15 cellular contexts compared by ENCODE assay signal in the genomic region with DNA sequence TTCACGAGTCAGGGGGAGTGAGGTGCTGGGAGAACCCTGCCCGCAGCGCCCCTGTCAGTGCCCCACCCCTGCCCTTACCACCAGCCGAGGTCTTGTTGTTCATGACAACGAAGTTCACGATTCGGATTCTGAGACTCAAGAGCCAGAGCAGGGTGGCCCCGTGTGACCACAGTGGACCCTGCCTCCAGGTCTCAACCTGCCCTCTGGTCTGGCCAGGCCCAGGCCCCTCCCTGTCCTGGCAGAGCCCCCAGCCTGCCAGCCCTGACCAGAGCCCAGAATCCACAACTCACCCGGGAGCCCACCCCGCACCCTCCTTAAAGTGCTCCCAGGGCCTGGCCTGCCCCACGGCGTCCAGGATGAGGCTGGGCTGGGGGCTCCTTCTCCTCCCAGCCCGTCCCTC. TPM values are rescaled to one million over a fixed set of nuclear protein-coding genes. Genes with fewer than 3 reads are reported as not detected.
DNase-seq lines count a peak whose midpoint lies in the region; ATAC-seq and TF ChIP-seq lines count a peak whose summit lies in the region.
"Had no signal": no experiment of that assay in that cellular context is flagged by ENCODE, and none has a peak within 500 bp of the region (broad histone marks: within the 10 kb centered on the region; RNA-seq: fewer than 3 reads in every experiment).

No MANE protein-coding gene starts in this region.

- no peaks in the 10 kb centered on the region for H3K9me3 Mint-ChIP-seq in stimulated activated memory B cell treated with anti-CD40 and anti-IgM and Interleukin-4, amounts not matched to agents 10 μg/mL and 1 μg/mL and 100 μg/mL, for 72 hours
- no peaks in the 10 kb centered on the region for H3K9me3 Mint-ChIP-seq in activated T-cell treated with anti-CD3 and anti-CD28 coated beads, Interleukin-2, amount 50 U/mL, for 72 hours
- H3K9me3 Mint-ChIP-seq: CD4-positive, alpha-beta T cell had no signal

- H3K36me3 ChIP-seq in SK-N-SH (replicated peaks in 1 of 2; ENCODE audit: control insufficient read depth in 1 of 2, insufficient read depth in 2 of 2, low read length in 1 of 2) (no peaks in the 10 kb centered on the region), Panc1 (ENCODE audit: control insufficient read depth, insufficient read depth, low read length) (no peaks in the 10 kb centered on the region)

- WGBS in SK-N-SH (ENCODE audit: low lambda C conversion rate), result 90% methylated on average over 3 of the region's 13 CpGs
- WGBS in right cardiac atrium, result 90% methylated on average over 13 of the region's 13 CpGs

- no peak overlapping the region for H3K4me3 ChIP-seq in SK-N-SH (ENCODE audit: low read depth in 2 of 2, low read length in 1 of 2)
- no peak overlapping the region for H3K4me3 ChIP-seq in right cardiac atrium (ENCODE audit: low read length)
- H3K4me3 ChIP-seq in Panc1 (ENCODE audit: low read depth in 2 of 2, low read length in 2 of 2), result no peak overlapping the region
- H3K4me3 ChIP-seq: A549 had no signal

- CTCF ChIA-PET in SK-N-SH (lab: Yijun Ruan, JAX), result no interaction called here
- CTCF ChIA-PET in Panc1 (lab: Charles Lee), result no interaction called here

- TSS peak; percentile 67 for BruUV-seq in Panc1 (replicated peaks; lab: Mats Ljungman, UMichigan)

- no peak overlapping the region for H3K4me2 ChIP-seq in SK-N-SH
- H3K4me2 ChIP-seq: A549 had no signal

- no peaks in the 10 kb centered on the region for H3F3A ChIP-seq in SK-N-SH (replicated peaks; ENCODE audit: insufficient read depth)

- H3K79me2 ChIP-seq in SK-N-SH (ENCODE audit: insufficient read depth), result no peaks in the 10 kb centered on the region

- TF ChIP-seq CTCF in SK-N-SH (IDR thresholded peaks at IDR 0.05) (no peak), Panc1 (IDR thresholded peaks at IDR 0.05) (no peak)

- peaks cover 5% of the 10 kb centered on the region for H3K4me1 Mint-ChIP-seq in stimulated activated memory B cell treated with anti-CD40 and anti-IgM and Interleukin-4, amounts not matched to agents 10 μg/mL and 1 μg/mL and 100 μg/mL, for 72 hours
- H3K4me1 Mint-ChIP-seq in activated T-cell treated with anti-CD3 and anti-CD28 coated beads, Interleukin-2, amount 50 U/mL, for 72 hours (ENCODE audit: low read depth), result no peaks in the 10 kb centered on the region

- no peak for ATAC-seq in SK-N-SH treated with all-trans-retinoic acid at 6 μM for 48 hours
- ATAC-seq in right cardiac atrium, result no peak
- ATAC-seq in Right ventricle myocardium superior (ENCODE audit: poor library complexity), result no peak
- peak; percentile 4; the same call in 1 of the 2 replicates for ATAC-seq in Panc1
- ATAC-seq in stimulated activated memory B cell treated with anti-CD40 and anti-IgM and Interleukin-4, amounts not matched to agents 10 μg/mL and 1 μg/mL and 100 μg/mL, for 72 hours, result peak; percentile 39
- no peak for ATAC-seq in activated T-cell treated with anti-CD3 and anti-CD28 coated beads, Interleukin-2, amount 50 U/mL, for 72 hours (replicated peaks in 1 of 2)

- no peak for TF ChIP-seq EP300 in SK-N-SH (IDR thresholded peaks at IDR 0.05; ENCODE audit: borderline replicate concordance in 1 of 2, low read depth in 1 of 2, low read length in 1 of 2)

- no peaks in the 10 kb centered on the region for H4K20me1 ChIP-seq in SK-N-SH (ENCODE audit: insufficient read depth)

- TF ChIP-seq RAD21 in SK-N-SH (IDR thresholded peaks at IDR 0.05; ENCODE audit: low read length), result no peak

- in situ Hi-C loops in Panc1 (cut with HindIII; ENCODE audit: low pct_unique_long_range_greater_than_20kb, low sequenced_read_pairs), result no loop called here

- no peak overlapping the region for H3K27ac Mint-ChIP-seq in stimulated activated memory B cell treated with anti-CD40 and anti-IgM and Interleukin-4, amounts not matched to agents 10 μg/mL and 1 μg/mL and 100 μg/mL, for 72 hours
- H3K27ac Mint-ChIP-seq in activated T-cell treated with anti-CD3 and anti-CD28 coated beads, Interleukin-2, amount 50 U/mL, for 72 hours, result no peak overlapping the region
- H3K27ac Mint-ChIP-seq: CD4-positive, alpha-beta T cell; H9 had no signal

- no peaks in the 10 kb centered on the region for H3K27me3 Mint-ChIP-seq in stimulated activated memory B cell treated with anti-CD40 and anti-IgM and Interleukin-4, amounts not matched to agents 10 μg/mL and 1 μg/mL and 100 μg/mL, for 72 hours
- H3K27me3 Mint-ChIP-seq in activated T-cell treated with anti-CD3 and anti-CD28 coated beads, Interleukin-2, amount 50 U/mL, for 72 hours (ENCODE audit: low read depth), result no peaks in the 10 kb centered on the region
- H3K27me3 Mint-ChIP-seq: CD4-positive, alpha-beta T cell had no signal

- no peaks in the 10 kb centered on the region; a peak in 1 of 4 replicates for H3K4me1 ChIP-seq in SK-N-SH (ENCODE audit: control insufficient read depth in 1 of 2, insufficient read depth in 2 of 2, low read depth in 1 of 2, low read length in 1 of 2)
- H3K4me1 ChIP-seq in right cardiac atrium (ENCODE audit: control insufficient read depth, insufficient read depth, low read length), result no peaks in the 10 kb centered on the region
- H3K4me1 ChIP-seq in Panc1 (ENCODE audit: control insufficient read depth, insufficient read depth, low read length), result peaks cover 11% of the 10 kb centered on the region
- H3K4me1 ChIP-seq: Caco-2 had no signal

- H2AFZ ChIP-seq in SK-N-SH (ENCODE audit: low read depth), result no peak overlapping the region

- DNase-seq in SK-N-SH, result peak; percentile 36
- DNase-seq in right cardiac atrium, result peak; percentile 4 to 14 (median 12)
- DNase-seq in Right ventricle myocardium superior, result no peak
- no peak for DNase-seq in Panc1 (ENCODE audit: low read depth, low spot score)
- DNase-seq in activated T-cell treated with anti-CD3 and anti-CD28 coated beads, Interleukin-2, amount 50 U/mL, for 72 hours, result no peak
- DNase-seq: AML-193; Caco-2; CD4-positive, alpha-beta T cell; H9 had no signal

- H3K27ac ChIP-seq in SK-N-SH (ENCODE audit: low read depth in 2 of 2, low read length in 1 of 2) (no peak overlapping the region), right cardiac atrium (ENCODE audit: low read length) (no peak overlapping the region), Panc1 (ENCODE audit: low read length) (no peak overlapping the region)
- H3K27ac ChIP-seq: 22Rv1, A549, C4-2B had no signal

- intact Hi-C loops in right cardiac atrium (cut with DNase I) (no loop called here), Right ventricle myocardium superior (cut with DNase I) (no loop called here), Panc1 (cut with micrococcal nuclease; ENCODE audit: unreplicated experiment) (no loop called here)

- H3K4me3 Mint-ChIP-seq in stimulated activated memory B cell treated with anti-CD40 and anti-IgM and Interleukin-4, amounts not matched to agents 10 μg/mL and 1 μg/mL and 100 μg/mL, for 72 hours, result no peak overlapping the region
- H3K4me3 Mint-ChIP-seq in activated T-cell treated with anti-CD3 and anti-CD28 coated beads, Interleukin-2, amount 50 U/mL, for 72 hours, result no peak overlapping the region
- H3K4me3 Mint-ChIP-seq: CD4-positive, alpha-beta T cell; H9 had no signal

- peaks cover 24% of the 10 kb centered on the region for H3K36me3 Mint-ChIP-seq in stimulated activated memory B cell treated with anti-CD40 and anti-IgM and Interleukin-4, amounts not matched to agents 10 μg/mL and 1 μg/mL and 100 μg/mL, for 72 hours
- H3K36me3 Mint-ChIP-seq in activated T-cell treated with anti-CD3 and anti-CD28 coated beads, Interleukin-2, amount 50 U/mL, for 72 hours (ENCODE audit: insufficient read depth in 2 of 2), result no peaks in the 10 kb centered on the region

- no peaks in the 10 kb centered on the region for H3K9me2 ChIP-seq in SK-N-SH

- H3K9me3 ChIP-seq in SK-N-SH (no peaks in the 10 kb centered on the region), right cardiac atrium (ENCODE audit: control insufficient read depth, low read length) (no peaks in the 10 kb centered on the region), Panc1 (ENCODE audit: control insufficient read depth, insufficient read depth, low read depth, low read length) (no peaks in the 10 kb centered on the region)
- H3K9me3 ChIP-seq: A549, Caco-2 had no signal

- H3K27me3 ChIP-seq in SK-N-SH (ENCODE audit: insufficient read depth) (peaks cover 12% of the 10 kb centered on the region; the same call in 1 of the 2 replicates), right cardiac atrium (ENCODE audit: control insufficient read depth, insufficient read depth) (no peaks in the 10 kb centered on the region), Panc1 (ENCODE audit: control insufficient read depth, insufficient read depth, low read length) (no peaks in the 10 kb centered on the region)

- no peak overlapping the region for H3K9ac ChIP-seq in SK-N-SH

- POLR2A ChIA-PET in SK-N-SH (lab: Yijun Ruan, JAX), result no interaction called here
- POLR2A ChIA-PET in Panc1 (lab: Charles Lee), result no interaction called here

RNA-seq across cellular contexts. Expression of a gene that starts 9.9 kb away (rescaled TPM):
- 0.06 and 0.12 TPM in 2 replicates for polyA plus RNA-seq in SK-N-SH (2012; rRNA removed)
- polyA plus RNA-seq in SK-N-SH (2012; cell fraction: cytosol; rRNA removed), result 0.03 TPM in 2 replicates
- 1.0 TPM in 2 replicates for polyA plus RNA-seq in SK-N-SH (2012; cell fraction: nucleus; rRNA removed)
- total RNA-seq in right cardiac atrium, result under 1 TPM; 0.14 to 0.46 (median 0.20) TPM
- 0.20 TPM for polyA plus RNA-seq in right cardiac atrium
- 0.08 TPM for total RNA-seq in Right ventricle myocardium superior
- total RNA-seq in Panc1 (2021; ENCODE audit: unreplicated experiment), result 61.4 TPM
- polyA plus RNA-seq in Panc1 (2012; ENCODE audit: insufficient read length), result 56.7 TPM
- total RNA-seq in activated T-cell treated with anti-CD3 and anti-CD28 coated beads, Interleukin-2, amount 50 U/mL, for 72 hours, result 10 to 100 TPM; 34.3 to 56.5 TPM
- polyA plus RNA-seq: BJ had no signal

RNA-seq across cellular contexts. Expression of a gene that starts 17.1 kb away (rescaled TPM):
- polyA plus RNA-seq in SK-N-SH (2012; rRNA removed) (22.4 and 32.5 TPM in 2 replicates), right cardiac atrium (61.8 TPM)
- 12.3 and 16.4 TPM in 2 replicates for polyA plus RNA-seq in SK-N-SH (2012; cell fraction: cytosol; rRNA removed)
- 45.1 and 92.0 TPM in 2 replicates for polyA plus RNA-seq in SK-N-SH (2012; cell fraction: nucleus; rRNA removed)
- total RNA-seq in right cardiac atrium (10 to 100 TPM; 28.6 to 42.4 (median 35.1) TPM), Right ventricle myocardium superior (38.6 TPM), Panc1 (2021; ENCODE audit: unreplicated experiment) (183 TPM)
- 313 TPM for polyA plus RNA-seq in Panc1 (2012; ENCODE audit: insufficient read length)
- total RNA-seq in activated T-cell treated with anti-CD3 and anti-CD28 coated beads, Interleukin-2, amount 50 U/mL, for 72 hours, result 10 to 100 TPM; 59.3 to 68.4 TPM

RNA-seq across cellular contexts. Expression of a gene that starts 18.2 kb away (rescaled TPM):
- polyA plus RNA-seq in SK-N-SH (2012; rRNA removed) (25.6 and 28.6 TPM in 2 replicates), right cardiac atrium (30.7 TPM)
- polyA plus RNA-seq in SK-N-SH (2012; cell fraction: cytosol; rRNA removed), result 10.9 and 14.9 TPM in 2 replicates
- 130 and 148 TPM in 2 replicates for polyA plus RNA-seq in SK-N-SH (2012; cell fraction: nucleus; rRNA removed)
- total RNA-seq in right cardiac atrium (10 to 100 TPM; 30.2 to 33.3 (median 30.9) TPM), Right ventricle myocardium superior (25.5 TPM), Panc1 (2021; ENCODE audit: unreplicated experiment) (103 TPM)
- 165 TPM for polyA plus RNA-seq in Panc1 (2012; ENCODE audit: insufficient read length)
- 10 to 100 TPM; 20.6 to 22.5 TPM for total RNA-seq in activated T-cell treated with anti-CD3 and anti-CD28 coated beads, Interleukin-2, amount 50 U/mL, for 72 hours

RNA-seq across cellular contexts. Expression of a gene that starts 37.9 kb away (rescaled TPM):
- polyA plus RNA-seq in SK-N-SH (2012; rRNA removed) (1.4 and 2.4 TPM in 2 replicates), right cardiac atrium (0.36 TPM)
- polyA plus RNA-seq in SK-N-SH (2012; cell fraction: cytosol; rRNA removed), result 0.59 and 0.98 TPM in 2 replicates
- 4.2 and 5.2 TPM in 2 replicates for polyA plus RNA-seq in SK-N-SH (2012; cell fraction: nucleus; rRNA removed)
- total RNA-seq in right cardiac atrium (under 1 TPM; 0.26 to 0.88 (median 0.63) TPM), Right ventricle myocardium superior (0.86 TPM), Panc1 (2021; ENCODE audit: unreplicated experiment) (36.8 TPM)
- polyA plus RNA-seq in Panc1 (2012; ENCODE audit: insufficient read length), result 38.8 TPM
- total RNA-seq in activated T-cell treated with anti-CD3 and anti-CD28 coated beads, Interleukin-2, amount 50 U/mL, for 72 hours, result 1 to 10 TPM in 1 of 2 donors, under 1 TPM in 1; 0.16 to 1.2 TPM

Comparison
In these comparisons a context has a peak if more than half of its experiments do, and no peak if none do; other contexts are left out.
1. DNase-seq: peak in SK-N-SH (single experiment) and right cardiac atrium (3 of 3); none in Right ventricle myocardium superior (single experiment), Panc1 (single experiment) and activated T-cell treated with anti-CD3 and anti-CD28 coated beads, Interleukin-2, amount 50 U/mL, for 72 hours (0 of 2).
2. ATAC-seq: peak in Panc1 (single experiment) and stimulated activated memory B cell treated with anti-CD40 and anti-IgM and Interleukin-4, amounts not matched to agents 10 μg/mL and 1 μg/mL and 100 μg/mL, for 72 hours (single experiment); none in SK-N-SH treated with all-trans-retinoic acid at 6 μM for 48 hours (single experiment), right cardiac atrium (0 of 2), Right ventricle myocardium superior (single experiment) and activated T-cell treated with anti-CD3 and anti-CD28 coated beads, Interleukin-2, amount 50 U/mL, for 72 hours (0 of 2).
3. RNA of a gene that starts 9.9 kb away (total RNA-seq): 61.4 TPM in Panc1 (single experiment) and 34.3 to 56.5 TPM in activated T-cell treated with anti-CD3 and anti-CD28 coated beads, Interleukin-2, amount 50 U/mL, for 72 hours; 0.14 to 0.46 TPM in right cardiac atrium and 0.08 TPM in Right ventricle myocardium superior (single experiment); every median in the first group is over 10 times any median in the second.